ENCODE assay signal across 8 cellular contexts in genomic region chr3:46693897-46694235, GRCh38. TPM values are rescaled to one million over a fixed set of nuclear protein-coding genes. Genes with fewer than 3 reads are reported as not detected.
DNase-seq lines count a peak whose midpoint lies in the region; ATAC-seq and TF ChIP-seq lines count a peak whose summit lies in the region.

No MANE protein-coding gene starts in this region.

- no peaks in the 10 kb centered on the region for H3K27me3 ChIP-seq in smooth muscle cell (ENCODE audit: low read depth)
- no peaks in the 10 kb centered on the region for H3K27me3 ChIP-seq in Karpas-422 (ENCODE audit: low read length)

- H3K4me3 Mint-ChIP-seq in activated T-cell treated with anti-CD3 and anti-CD28 coated beads, Interleukin-2, amount 50 U/mL, for 24 hours, result peak overlapping the region; percentile 48

- no peaks in the 10 kb centered on the region for H3K27me3 Mint-ChIP-seq in activated T-cell treated with anti-CD3 and anti-CD28 coated beads, Interleukin-2, amount 50 U/mL, for 24 hours

- POLR2A ChIA-PET in HEK293 (lab: Yijun Ruan, JAX), result interaction anchor here (1.5 kb wide), 1 partner anchor 205 kb away, joined by 3 read pairs; no protein-coding TSS in a partner anchor

- ATAC-seq in GM18505 (IDR thresholded peaks at IDR 0.05; ENCODE audit: unreplicated experiment) (no peak), SK-N-SH treated with all-trans-retinoic acid at 6 μM for 48 hours (no peak)

- H3K9ac ChIP-seq in smooth muscle cell (ENCODE audit: low read depth) (peak overlapping the region; percentile 86), Karpas-422 (ENCODE audit: low read length) (no peak overlapping the region)

- no peaks in the 10 kb centered on the region for H3K36me3 Mint-ChIP-seq in activated T-cell treated with anti-CD3 and anti-CD28 coated beads, Interleukin-2, amount 50 U/mL, for 24 hours (ENCODE audit: low read depth)

- H3K4me1 ChIP-seq in HEK293 (ENCODE audit: control insufficient read depth, insufficient read depth, low read length) (no peaks in the 10 kb centered on the region), smooth muscle cell (ENCODE audit: low read depth) (peaks cover 6% of the 10 kb centered on the region), Karpas-422 (ENCODE audit: low read length) (no peaks in the 10 kb centered on the region)

- 36% methylated on average over 28 of the region's 30 CpGs for WGBS in smooth muscle cell (ENCODE audit: low lambda C conversion rate)

- H4K20me1 ChIP-seq in smooth muscle cell (ENCODE audit: low read depth), result peaks cover 7% of the 10 kb centered on the region
- 0 out of 2 replicates have a peak, but pooled peaks cover 4% of the 10 kb centered on the region for H4K20me1 ChIP-seq in Karpas-422 (ENCODE audit: insufficient read depth, low read depth, low read length)

- H3K79me2 ChIP-seq in smooth muscle cell (ENCODE audit: low read depth) (no peaks in the 10 kb centered on the region), Karpas-422 (ENCODE audit: low read length) (no peaks in the 10 kb centered on the region)

- peaks cover 45% of the 10 kb centered on the region for H3K4me1 Mint-ChIP-seq in activated T-cell treated with anti-CD3 and anti-CD28 coated beads, Interleukin-2, amount 50 U/mL, for 24 hours (ENCODE audit: low read depth)

- H3F3A ChIP-seq in smooth muscle cell (ENCODE audit: low read depth), result no peaks in the 10 kb centered on the region

- no peak for TF ChIP-seq POLR2A in GM18505 (IDR thresholded peaks at IDR 0.05; ENCODE audit: borderline replicate concordance, extremely low read depth, insufficient read depth, insufficient read length)

- H3K36me3 ChIP-seq in HEK293 (ENCODE audit: control insufficient read depth in 2 of 2, insufficient read depth in 1 of 2, low read length in 2 of 2), result no peaks in the 10 kb centered on the region
- no peaks in the 10 kb centered on the region for H3K36me3 ChIP-seq in smooth muscle cell (ENCODE audit: low read depth)
- H3K36me3 ChIP-seq in Karpas-422 (ENCODE audit: insufficient read depth, low read length), result no peaks in the 10 kb centered on the region

- TF ChIP-seq CTCF in HEK293 (tag by site-specific recombination; IDR thresholded peaks at IDR 0.05) (no peak), smooth muscle cell (IDR thresholded peaks at IDR 0.05; ENCODE audit: borderline replicate concordance, insufficient read depth, poor library complexity, severe bottlenecking) (no peak)

- H3K4me3 ChIP-seq in HEK293 (ENCODE audit: low read depth, low read length), result no peak overlapping the region
- peak overlapping the region; percentile 74 for H3K4me3 ChIP-seq in smooth muscle cell
- H3K4me3 ChIP-seq in Karpas-422 (ENCODE audit: low read length), result no peak overlapping the region

- CTCF ChIA-PET in HEK293 (lab: Yijun Ruan, JAX), result interaction anchor here (0.6 to 1.3 kb wide), 2 partner anchors 30 to 187 kb away, joined by 3 to 7 read pairs; no protein-coding TSS in a partner anchor

- H3K9me2 ChIP-seq in Karpas-422 (replicated peaks; ENCODE audit: insufficient read depth, low read length), result no peaks in the 10 kb centered on the region

- no peak for DNase-seq in activated T-cell treated with anti-CD3 and anti-CD28 coated beads, Interleukin-2, amount 50 U/mL, for 24 hours
- DNase-seq in glomerular visceral epithelial cell (ENCODE audit: extremely low spot score), result peak; percentile 23
- DNase-seq in smooth muscle cell (lab: John Stamatoyannopoulos, UW; ENCODE audit: unreplicated experiment), result peak; percentile 42
- DNase-seq in Karpas-422, result no peak
- no peak for DNase-seq in NCI-H2107 treated with DMSO at 0.1 percent for 48 hours (lab: John Stamatoyannopoulos, UW; ENCODE audit: unreplicated experiment)

- no peak overlapping the region for H3K27ac Mint-ChIP-seq in activated T-cell treated with anti-CD3 and anti-CD28 coated beads, Interleukin-2, amount 50 U/mL, for 24 hours

- no peaks in the 10 kb centered on the region for H3K9me3 ChIP-seq in HEK293 (ENCODE audit: control insufficient read depth, insufficient read depth, low read depth, low read length)
- H3K9me3 ChIP-seq in smooth muscle cell (replicated peaks; ENCODE audit: low read depth), result no peaks in the 10 kb centered on the region
- no peaks in the 10 kb centered on the region for H3K9me3 ChIP-seq in Karpas-422 (ENCODE audit: low read length)

- peak overlapping the region; percentile 94 for H2AFZ ChIP-seq in smooth muscle cell (ENCODE audit: low read depth)
- H2AFZ ChIP-seq in Karpas-422 (ENCODE audit: low read length), result no peak overlapping the region

- H3K4me2 ChIP-seq in smooth muscle cell (peak overlapping the region; percentile 99), Karpas-422 (ENCODE audit: low read depth, low read length, poor library complexity, severe bottlenecking) (no peak overlapping the region)

- H3K27ac ChIP-seq in HEK293 (ENCODE audit: extremely low read depth, low read depth, low read length) (no peak overlapping the region), smooth muscle cell (ENCODE audit: low read depth) (peak overlapping the region; percentile 35), Karpas-422 (ENCODE audit: low read length) (no peak overlapping the region)

- no peaks in the 10 kb centered on the region for H3K9me3 Mint-ChIP-seq in activated T-cell treated with anti-CD3 and anti-CD28 coated beads, Interleukin-2, amount 50 U/mL, for 24 hours

TF ChIP-seq in HEK293, 187 proteins besides CTCF, POLR2A, EP300 and RAD21 (continues in another document):
- TF ChIP-seq AEBP2 (tag by site-specific recombination; IDR thresholded peaks at IDR 0.05; ENCODE audit: borderline replicate concordance) (no peak), ZFHX2 (tag by site-specific recombination; conservative IDR thresholded peaks at IDR 0.05) (peak; percentile 81), INSM2 (tag by site-specific recombination; IDR thresholded peaks at IDR 0.05) (no peak), ZNF175 (tag by site-specific recombination; IDR thresholded peaks at IDR 0.05) (no peak)

TF ChIP-seq in SK-N-SH treated with all-trans-retinoic acid at 6 μM for 48 hours, 23 proteins besides CTCF, POLR2A, EP300 and RAD21:
- TF ChIP-seq ZC3H10 (CRISPR knock-in tag; IDR thresholded peaks at IDR 0.05), result no peak
- no peak for TF ChIP-seq RARB (CRISPR knock-in tag; IDR thresholded peaks at IDR 0.05)
- no peak for TF ChIP-seq ZNF8 (CRISPR knock-in tag; IDR thresholded peaks at IDR 0.05)
- no peak for TF ChIP-seq ESRRG (CRISPR knock-in tag; IDR thresholded peaks at IDR 0.05)
- TF ChIP-seq BACH2 (CRISPR knock-in tag; IDR thresholded peaks at IDR 0.05; ENCODE audit: borderline replicate concordance), result no peak
- TF ChIP-seq ZNF70 (CRISPR knock-in tag; IDR thresholded peaks at IDR 0.05), result no peak
- no peak for TF ChIP-seq CSDC2 (CRISPR knock-in tag; IDR thresholded peaks at IDR 0.05)
- TF ChIP-seq POU6F1 (CRISPR knock-in tag; IDR thresholded peaks at IDR 0.05; ENCODE audit: borderline replicate concordance, low read depth), result no peak

RNA-seq across cellular contexts. Expression of gene ALS2CL, which starts 0.4 kb away (rescaled TPM):
- 7.3 and 8.5 TPM in 2 replicates for total RNA-seq in smooth muscle cell
- polyA plus RNA-seq in smooth muscle cell, result 9.4 and 16.5 TPM in 2 replicates
- total RNA-seq in Karpas-422 (2014; rRNA removed; shearing (Covaris generic); ENCODE audit: low replicate concordance), result not detected in 2 replicates

RNA-seq across cellular contexts. Expression of gene TMIE, which starts 7.3 kb away (rescaled TPM):
- 0.36 and 0.67 TPM in 2 replicates for total RNA-seq in smooth muscle cell
- 1.1 and 2.0 TPM in 2 replicates for polyA plus RNA-seq in smooth muscle cell
- total RNA-seq in Karpas-422 (2014; rRNA removed; shearing (Covaris generic); ENCODE audit: low replicate concordance), result not detected in 2 replicates

RNA-seq across cellular contexts. Expression of gene PRSS50, which starts 23.8 kb away (rescaled TPM):
- total RNA-seq in smooth muscle cell, result 0.31 and 0.54 TPM in 2 replicates
- 0.45 and 0.73 TPM in 2 replicates for polyA plus RNA-seq in smooth muscle cell
- total RNA-seq in Karpas-422 (2014; rRNA removed; shearing (Covaris generic); ENCODE audit: low replicate concordance), result not detected in 2 replicates

Comparison
In these comparisons a context has a peak if more than half of its experiments do, and no peak if none do; other contexts are left out.
1. DNase-seq: peak in glomerular visceral epithelial cell (single experiment) and smooth muscle cell (single experiment); none in activated T-cell treated with anti-CD3 and anti-CD28 coated beads, Interleukin-2, amount 50 U/mL, for 24 hours (single experiment), Karpas-422 (single experiment) and NCI-H2107 treated with DMSO at 0.1 percent for 48 hours (single experiment).